In genomic region chr18:50622320-50622719, GRCh38 we compare ENCODE assay signal across 27 cellular contexts.
"Had no signal": no experiment of that assay in that cellular context is flagged by ENCODE, and none has a peak within 500 bp of the region (broad histone marks: within the 10 kb centered on the region; RNA-seq: fewer than 3 reads in every experiment).

No MANE protein-coding gene starts in this region.

- H3K4me1 ChIP-seq: lower lobe of right lung, psoas muscle, spleen, uterus had no signal

- H3K4me1 Mint-ChIP-seq: memory B cell; stimulated activated naive B cell treated with anti-CD40 and anti-IgM and Interleukin-4, amounts not matched to agents 10 μg/mL and 1 μg/mL and 100 μg/mL, for 72 hours; stimulated activated naive CD8-positive, alpha-beta T cell treated with anti-CD3 and anti-CD28 coated beads, Interleukin-15, amount 100 ng/mL, for 72 hours had no signal

- H3K9me3 ChIP-seq: esophagus squamous epithelium, gastroesophageal sphincter, left ventricle myocardium inferior, lower lobe of right lung, psoas muscle, right lobe of liver, spleen, thoracic aorta, uterus had no signal

- H3K9me3 Mint-ChIP-seq: dendritic cell treated with granulocyte-macrophage colony-stimulating factor and Interleukin-4, amounts not matched to agents 40 ng/mL and 50 ng/mL, for 4 days; effector memory CD8-positive, alpha-beta T cell; memory B cell; mesothelial cell of epicardium; natural killer cell treated with Interleukin-12 subunit alpha and Interleukin-12 subunit beta and Interleukin-15 and Interleukin-18, amount 100 ng/mL, for 72 hours; stimulated activated naive CD8-positive, alpha-beta T cell treated with anti-CD3 and anti-CD28 coated beads, Interleukin-15, amount 100 ng/mL, for 72 hours had no signal

- H3K4me3 Mint-ChIP-seq: dendritic cell treated with granulocyte-macrophage colony-stimulating factor and Interleukin-4, amounts not matched to agents 40 ng/mL and 50 ng/mL, for 4 days; effector memory CD8-positive, alpha-beta T cell; memory B cell; mesothelial cell of epicardium; natural killer cell treated with Interleukin-12 subunit alpha and Interleukin-12 subunit beta and Interleukin-15 and Interleukin-18, amount 100 ng/mL, for 72 hours; stimulated activated naive B cell treated with anti-CD40 and anti-IgM and Interleukin-4, amounts not matched to agents 10 μg/mL and 1 μg/mL and 100 μg/mL, for 72 hours; stimulated activated naive CD8-positive, alpha-beta T cell treated with anti-CD3 and anti-CD28 coated beads, Interleukin-15, amount 100 ng/mL, for 72 hours had no signal

- H3K27ac ChIP-seq: esophagus squamous epithelium, hepatocyte, left ventricle myocardium inferior, lower lobe of right lung, parathyroid adenoma, psoas muscle, right lobe of liver, spleen, uterus had no signal

- H3K4me3 ChIP-seq: esophagus squamous epithelium, gastroesophageal sphincter, hepatocyte, left ventricle myocardium inferior, lower lobe of right lung, psoas muscle, right lobe of liver, spleen, thoracic aorta, uterus had no signal

- H3K36me3 ChIP-seq: esophagus squamous epithelium, gastroesophageal sphincter, left ventricle myocardium inferior, lower lobe of right lung, right lobe of liver, spleen, thoracic aorta, uterus had no signal

- H3K36me3 Mint-ChIP-seq: memory B cell; natural killer cell treated with Interleukin-12 subunit alpha and Interleukin-12 subunit beta and Interleukin-15 and Interleukin-18, amount 100 ng/mL, for 72 hours; stimulated activated naive B cell treated with anti-CD40 and anti-IgM and Interleukin-4, amounts not matched to agents 10 μg/mL and 1 μg/mL and 100 μg/mL, for 72 hours had no signal

- H3K27ac Mint-ChIP-seq: dendritic cell treated with granulocyte-macrophage colony-stimulating factor and Interleukin-4, amounts not matched to agents 40 ng/mL and 50 ng/mL, for 4 days; effector memory CD8-positive, alpha-beta T cell; memory B cell; mesothelial cell of epicardium; natural killer cell treated with Interleukin-12 subunit alpha and Interleukin-12 subunit beta and Interleukin-15 and Interleukin-18, amount 100 ng/mL, for 72 hours; stimulated activated naive B cell treated with anti-CD40 and anti-IgM and Interleukin-4, amounts not matched to agents 10 μg/mL and 1 μg/mL and 100 μg/mL, for 72 hours; stimulated activated naive CD8-positive, alpha-beta T cell treated with anti-CD3 and anti-CD28 coated beads, Interleukin-15, amount 100 ng/mL, for 72 hours had no signal

- H3K9ac ChIP-seq: parathyroid adenoma had no signal

- H3K27me3 ChIP-seq: esophagus squamous epithelium, gastroesophageal sphincter, hepatocyte, right lobe of liver, uterus had no signal

- DNase-seq: effector memory CD8-positive, alpha-beta T cell; esophagus squamous epithelium; foreskin fibroblast; head of caudate nucleus; kidney; left cardiac atrium; left ventricle myocardium inferior; lower lobe of right lung; psoas muscle; retina; right lobe of liver; spleen; stimulated activated CD4-positive, alpha-beta T cell treated with anti-CD3 and anti-CD28 coated beads, Interleukin-15, amount 100 ng/mL, for 24 hours; stimulated activated CD4-positive, alpha-beta T cell treated with anti-CD3 and anti-CD28 coated beads, Interleukin-1b, Interleukin-23, amount 100 ng/mL, for 48 hours; stimulated activated CD4-positive, alpha-beta T cell treated with anti-CD3 and anti-CD28 coated beads, Interleukin-4, amount 100 ng/mL, for 24 hours; stimulated activated naive B cell treated with anti-CD40 and anti-IgM and Interleukin-4, amounts not matched to agents 10 μg/mL and 1 μg/mL and 100 μg/mL, for 72 hours; stimulated activated naive CD8-positive, alpha-beta T cell treated with anti-CD3 and anti-CD28 coated beads, Interleukin-15, amount 100 ng/mL, for 72 hours; trophoblast cell; uterus had no signal
